2 cellular contexts compared by ENCODE assay signal in the genomic region with DNA sequence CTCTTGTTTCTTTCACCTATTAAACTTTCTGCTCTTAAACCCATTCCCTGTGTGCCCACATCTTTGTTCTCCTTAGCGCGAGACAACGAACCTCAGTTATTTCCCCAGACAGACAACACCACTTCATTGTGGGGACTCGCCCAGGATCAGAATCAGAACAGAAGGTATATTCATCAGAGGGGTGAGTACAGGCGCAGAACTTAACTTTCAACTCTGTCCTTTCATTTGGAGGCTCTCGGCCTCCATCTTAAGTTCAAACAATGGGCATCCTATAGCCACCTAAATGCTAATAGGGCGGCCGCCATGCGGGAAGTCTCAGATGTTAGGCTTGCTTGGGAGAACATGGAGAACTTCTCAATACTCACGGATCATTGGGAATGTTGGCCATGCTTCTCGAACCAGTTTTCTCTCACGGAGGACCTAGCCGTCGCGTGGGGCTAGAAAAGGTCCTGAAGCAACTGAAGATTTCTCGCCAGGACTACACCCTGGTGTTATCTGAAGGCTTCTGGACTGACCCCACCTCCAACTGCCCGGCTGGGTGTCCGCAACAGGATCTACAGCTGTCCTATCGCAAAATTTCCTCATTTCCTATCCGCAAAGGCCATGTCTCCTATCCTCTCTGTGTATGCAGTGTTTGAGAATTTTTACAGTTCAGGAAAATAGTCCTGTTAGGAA.
TF ChIP-seq lines count a peak whose summit lies in the region.

No MANE protein-coding gene starts in this region.

TF ChIP-seq in GM23338, 12 proteins besides CTCF, POLR2A, EP300 and RAD21 (continues in another document):
- TF ChIP-seq EZH2 (IDR thresholded peaks at IDR 0.05; ENCODE audit: low read depth, unreplicated experiment) (no peak), ZNF114 (CRISPR knock-in tag; IDR thresholded peaks at IDR 0.05) (no peak), JUNB (IDR thresholded peaks at IDR 0.05; ENCODE audit: unreplicated experiment) (no peak), NANOG (IDR thresholded peaks at IDR 0.05; ENCODE audit: borderline replicate concordance) (no peak), STAT1 (IDR thresholded peaks at IDR 0.05; ENCODE audit: unreplicated experiment) (no peak), CREB1 (CRISPR knock-in tag; IDR thresholded peaks at IDR 0.05; ENCODE audit: low read depth) (no peak), POLR2AphosphoS5 (IDR thresholded peaks at IDR 0.05; ENCODE audit: low read depth) (no peak), EZH2phosphoT487 (IDR thresholded peaks at IDR 0.05; ENCODE audit: unreplicated experiment) (no peak), ZNF331 (CRISPR knock-in tag; IDR thresholded peaks at IDR 0.05; ENCODE audit: low read depth) (no peak)
- TF ChIP-seq, protein P1, sequence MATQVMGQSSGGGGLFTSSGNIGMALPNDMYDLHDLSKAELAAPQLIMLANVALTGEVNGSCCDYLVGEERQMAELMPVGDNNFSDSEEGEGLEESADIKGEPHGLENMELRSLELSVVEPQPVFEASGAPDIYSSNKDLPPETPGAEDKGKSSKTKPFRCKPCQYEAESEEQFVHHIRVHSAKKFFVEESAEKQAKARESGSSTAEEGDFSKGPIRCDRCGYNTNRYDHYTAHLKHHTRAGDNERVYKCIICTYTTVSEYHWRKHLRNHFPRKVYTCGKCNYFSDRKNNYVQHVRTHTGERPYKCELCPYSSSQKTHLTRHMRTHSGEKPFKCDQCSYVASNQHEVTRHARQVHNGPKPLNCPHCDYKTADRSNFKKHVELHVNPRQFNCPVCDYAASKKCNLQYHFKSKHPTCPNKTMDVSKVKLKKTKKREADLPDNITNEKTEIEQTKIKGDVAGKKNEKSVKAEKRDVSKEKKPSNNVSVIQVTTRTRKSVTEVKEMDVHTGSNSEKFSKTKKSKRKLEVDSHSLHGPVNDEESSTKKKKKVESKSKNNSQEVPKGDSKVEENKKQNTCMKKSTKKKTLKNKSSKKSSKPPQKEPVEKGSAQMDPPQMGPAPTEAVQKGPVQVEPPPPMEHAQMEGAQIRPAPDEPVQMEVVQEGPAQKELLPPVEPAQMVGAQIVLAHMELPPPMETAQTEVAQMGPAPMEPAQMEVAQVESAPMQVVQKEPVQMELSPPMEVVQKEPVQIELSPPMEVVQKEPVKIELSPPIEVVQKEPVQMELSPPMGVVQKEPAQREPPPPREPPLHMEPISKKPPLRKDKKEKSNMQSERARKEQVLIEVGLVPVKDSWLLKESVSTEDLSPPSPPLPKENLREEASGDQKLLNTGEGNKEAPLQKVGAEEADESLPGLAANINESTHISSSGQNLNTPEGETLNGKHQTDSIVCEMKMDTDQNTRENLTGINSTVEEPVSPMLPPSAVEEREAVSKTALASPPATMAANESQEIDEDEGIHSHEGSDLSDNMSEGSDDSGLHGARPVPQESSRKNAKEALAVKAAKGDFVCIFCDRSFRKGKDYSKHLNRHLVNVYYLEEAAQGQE (IDR thresholded peaks at IDR 0.05; ENCODE audit: unreplicated experiment) = no peak
- TF ChIP-seq, protein P2, sequence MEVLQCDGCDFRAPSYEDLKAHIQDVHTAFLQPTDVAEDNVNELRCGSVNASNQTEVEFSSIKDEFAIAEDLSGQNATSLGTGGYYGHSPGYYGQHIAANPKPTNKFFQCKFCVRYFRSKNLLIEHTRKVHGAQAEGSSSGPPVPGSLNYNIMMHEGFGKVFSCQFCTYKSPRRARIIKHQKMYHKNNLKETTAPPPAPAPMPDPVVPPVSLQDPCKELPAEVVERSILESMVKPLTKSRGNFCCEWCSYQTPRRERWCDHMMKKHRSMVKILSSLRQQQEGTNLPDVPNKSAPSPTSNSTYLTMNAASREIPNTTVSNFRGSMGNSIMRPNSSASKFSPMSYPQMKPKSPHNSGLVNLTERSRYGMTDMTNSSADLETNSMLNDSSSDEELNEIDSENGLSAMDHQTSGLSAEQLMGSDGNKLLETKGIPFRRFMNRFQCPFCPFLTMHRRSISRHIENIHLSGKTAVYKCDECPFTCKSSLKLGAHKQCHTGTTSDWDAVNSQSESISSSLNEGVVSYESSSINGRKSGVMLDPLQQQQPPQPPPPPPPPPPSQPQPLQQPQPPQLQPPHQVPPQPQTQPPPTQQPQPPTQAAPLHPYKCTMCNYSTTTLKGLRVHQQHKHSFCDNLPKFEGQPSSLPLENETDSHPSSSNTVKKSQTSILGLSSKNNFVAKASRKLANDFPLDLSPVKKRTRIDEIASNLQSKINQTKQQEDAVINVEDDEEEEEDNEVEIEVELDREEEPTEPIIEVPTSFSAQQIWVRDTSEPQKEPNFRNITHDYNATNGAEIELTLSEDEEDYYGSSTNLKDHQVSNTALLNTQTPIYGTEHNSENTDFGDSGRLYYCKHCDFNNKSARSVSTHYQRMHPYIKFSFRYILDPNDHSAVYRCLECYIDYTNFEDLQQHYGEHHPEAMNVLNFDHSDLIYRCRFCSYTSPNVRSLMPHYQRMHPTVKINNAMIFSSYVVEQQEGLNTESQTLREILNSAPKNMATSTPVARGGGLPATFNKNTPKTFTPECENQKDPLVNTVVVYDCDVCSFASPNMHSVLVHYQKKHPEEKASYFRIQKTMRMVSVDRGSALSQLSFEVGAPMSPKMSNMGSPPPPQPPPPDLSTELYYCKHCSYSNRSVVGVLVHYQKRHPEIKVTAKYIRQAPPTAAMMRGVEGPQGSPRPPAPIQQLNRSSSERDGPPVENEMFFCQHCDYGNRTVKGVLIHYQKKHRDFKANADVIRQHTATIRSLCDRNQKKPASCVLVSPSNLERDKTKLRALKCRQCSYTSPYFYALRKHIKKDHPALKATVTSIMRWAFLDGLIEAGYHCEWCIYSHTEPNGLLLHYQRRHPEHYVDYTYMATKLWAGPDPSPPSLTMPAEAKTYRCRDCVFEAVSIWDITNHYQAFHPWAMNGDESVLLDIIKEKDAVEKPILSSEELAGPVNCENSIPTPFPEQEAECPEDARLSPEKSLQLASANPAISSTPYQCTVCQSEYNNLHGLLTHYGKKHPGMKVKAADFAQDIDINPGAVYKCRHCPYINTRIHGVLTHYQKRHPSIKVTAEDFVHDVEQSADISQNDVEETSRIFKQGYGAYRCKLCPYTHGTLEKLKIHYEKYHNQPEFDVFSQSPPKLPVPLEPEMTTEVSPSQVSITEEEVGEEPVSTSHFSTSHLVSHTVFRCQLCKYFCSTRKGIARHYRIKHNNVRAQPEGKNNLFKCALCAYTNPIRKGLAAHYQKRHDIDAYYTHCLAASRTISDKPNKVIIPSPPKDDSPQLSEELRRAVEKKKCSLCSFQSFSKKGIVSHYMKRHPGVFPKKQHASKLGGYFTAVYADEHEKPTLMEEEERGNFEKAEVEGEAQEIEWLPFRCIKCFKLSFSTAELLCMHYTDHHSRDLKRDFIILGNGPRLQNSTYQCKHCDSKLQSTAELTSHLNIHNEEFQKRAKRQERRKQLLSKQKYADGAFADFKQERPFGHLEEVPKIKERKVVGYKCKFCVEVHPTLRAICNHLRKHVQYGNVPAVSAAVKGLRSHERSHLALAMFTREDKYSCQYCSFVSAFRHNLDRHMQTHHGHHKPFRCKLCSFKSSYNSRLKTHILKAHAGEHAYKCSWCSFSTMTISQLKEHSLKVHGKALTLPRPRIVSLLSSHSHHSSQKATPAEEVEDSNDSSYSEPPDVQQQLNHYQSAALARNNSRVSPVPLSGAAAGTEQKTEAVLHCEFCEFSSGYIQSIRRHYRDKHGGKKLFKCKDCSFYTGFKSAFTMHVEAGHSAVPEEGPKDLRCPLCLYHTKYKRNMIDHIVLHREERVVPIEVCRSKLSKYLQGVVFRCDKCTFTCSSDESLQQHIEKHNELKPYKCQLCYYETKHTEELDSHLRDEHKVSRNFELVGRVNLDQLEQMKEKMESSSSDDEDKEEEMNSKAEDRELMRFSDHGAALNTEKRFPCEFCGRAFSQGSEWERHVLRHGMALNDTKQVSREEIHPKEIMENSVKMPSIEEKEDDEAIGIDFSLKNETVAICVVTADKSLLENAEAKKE (CRISPR knock-in tag; IDR thresholded peaks at IDR 0.05) = no peak

TF ChIP-seq in SK-N-SH, 30 proteins besides CTCF, POLR2A, EP300 and RAD21:
- TF ChIP-seq RFX5 (IDR thresholded peaks at IDR 0.05; ENCODE audit: low read length) (no peak), TAF1 (IDR thresholded peaks at IDR 0.05; ENCODE audit: borderline replicate concordance, low read depth, low read length) (no peak), TCF12 (IDR thresholded peaks at IDR 0.05) (no peak), GABPA (IDR thresholded peaks at IDR 0.05; ENCODE audit: low read depth) (no peak), CHD2 (IDR thresholded peaks at IDR 0.05; ENCODE audit: low read length, partially characterized antibody) (no peak), GATA2 (CRISPR knock-in tag; IDR thresholded peaks at IDR 0.05) (no peak), JUND (IDR thresholded peaks at IDR 0.05) (no peak), NFIC (IDR thresholded peaks at IDR 0.05; ENCODE audit: borderline replicate concordance) (no peak), MXI1 (IDR thresholded peaks at IDR 0.05; ENCODE audit: low read depth, low read length) (no peak), NRF1 (IDR thresholded peaks at IDR 0.05; ENCODE audit: low read depth, low read length) (no peak), FOXJ3 (CRISPR knock-in tag; IDR thresholded peaks at IDR 0.05) (no peak), RXRA (IDR thresholded peaks at IDR 0.05; ENCODE audit: borderline replicate concordance, low read depth) (no peak), MEF2A (IDR thresholded peaks at IDR 0.05; ENCODE audit: borderline replicate concordance, low read depth) (no peak), RCOR1 (IDR thresholded peaks at IDR 0.05; ENCODE audit: low read length) (no peak), SIN3A (IDR thresholded peaks at IDR 0.05; ENCODE audit: borderline replicate concordance, low read depth, low read length) (no peak)
- TF ChIP-seq, protein P3, sequence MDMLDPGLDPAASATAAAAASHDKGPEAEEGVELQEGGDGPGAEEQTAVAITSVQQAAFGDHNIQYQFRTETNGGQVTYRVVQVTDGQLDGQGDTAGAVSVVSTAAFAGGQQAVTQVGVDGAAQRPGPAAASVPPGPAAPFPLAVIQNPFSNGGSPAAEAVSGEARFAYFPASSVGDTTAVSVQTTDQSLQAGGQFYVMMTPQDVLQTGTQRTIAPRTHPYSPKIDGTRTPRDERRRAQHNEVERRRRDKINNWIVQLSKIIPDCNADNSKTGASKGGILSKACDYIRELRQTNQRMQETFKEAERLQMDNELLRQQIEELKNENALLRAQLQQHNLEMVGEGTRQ (IDR thresholded peaks at IDR 0.05; ENCODE audit: borderline replicate concordance, low read depth, low read length) = no peak
- TF ChIP-seq, protein P4, sequence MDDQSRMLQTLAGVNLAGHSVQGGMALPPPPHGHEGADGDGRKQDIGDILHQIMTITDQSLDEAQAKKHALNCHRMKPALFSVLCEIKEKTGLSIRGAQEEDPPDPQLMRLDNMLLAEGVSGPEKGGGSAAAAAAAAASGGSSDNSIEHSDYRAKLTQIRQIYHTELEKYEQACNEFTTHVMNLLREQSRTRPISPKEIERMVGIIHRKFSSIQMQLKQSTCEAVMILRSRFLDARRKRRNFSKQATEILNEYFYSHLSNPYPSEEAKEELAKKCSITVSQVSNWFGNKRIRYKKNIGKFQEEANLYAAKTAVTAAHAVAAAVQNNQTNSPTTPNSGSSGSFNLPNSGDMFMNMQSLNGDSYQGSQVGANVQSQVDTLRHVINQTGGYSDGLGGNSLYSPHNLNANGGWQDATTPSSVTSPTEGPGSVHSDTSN (IDR thresholded peaks at IDR 0.05) = no peak
- TF ChIP-seq, protein P5, sequence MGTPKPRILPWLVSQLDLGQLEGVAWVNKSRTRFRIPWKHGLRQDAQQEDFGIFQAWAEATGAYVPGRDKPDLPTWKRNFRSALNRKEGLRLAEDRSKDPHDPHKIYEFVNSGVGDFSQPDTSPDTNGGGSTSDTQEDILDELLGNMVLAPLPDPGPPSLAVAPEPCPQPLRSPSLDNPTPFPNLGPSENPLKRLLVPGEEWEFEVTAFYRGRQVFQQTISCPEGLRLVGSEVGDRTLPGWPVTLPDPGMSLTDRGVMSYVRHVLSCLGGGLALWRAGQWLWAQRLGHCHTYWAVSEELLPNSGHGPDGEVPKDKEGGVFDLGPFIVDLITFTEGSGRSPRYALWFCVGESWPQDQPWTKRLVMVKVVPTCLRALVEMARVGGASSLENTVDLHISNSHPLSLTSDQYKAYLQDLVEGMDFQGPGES (IDR thresholded peaks at IDR 0.05; ENCODE audit: low read depth, low read length) = no peak
- TF ChIP-seq, protein P6, sequence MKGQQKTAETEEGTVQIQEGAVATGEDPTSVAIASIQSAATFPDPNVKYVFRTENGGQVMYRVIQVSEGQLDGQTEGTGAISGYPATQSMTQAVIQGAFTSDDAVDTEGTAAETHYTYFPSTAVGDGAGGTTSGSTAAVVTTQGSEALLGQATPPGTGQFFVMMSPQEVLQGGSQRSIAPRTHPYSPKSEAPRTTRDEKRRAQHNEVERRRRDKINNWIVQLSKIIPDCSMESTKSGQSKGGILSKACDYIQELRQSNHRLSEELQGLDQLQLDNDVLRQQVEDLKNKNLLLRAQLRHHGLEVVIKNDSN (IDR thresholded peaks at IDR 0.05; ENCODE audit: borderline replicate concordance, low read depth) = no peak
